ENCODE assay signal across 30 cellular contexts in genomic region chr1:168518201-168518689, GRCh38. TPM values are rescaled to one million over a fixed set of nuclear protein-coding genes. Genes with fewer than 3 reads are reported as not detected.
DNase-seq lines count a peak whose midpoint lies in the region; ATAC-seq, FAIRE-seq and TF ChIP-seq lines count a peak whose summit lies in the region.
"Had no signal": no experiment of that assay in that cellular context is flagged by ENCODE, and none has a peak within 500 bp of the region (broad histone marks: within the 10 kb centered on the region; RNA-seq: fewer than 3 reads in every experiment).

No MANE protein-coding gene starts in this region.

- TF ChIP-seq EP300 in H1 (IDR thresholded peaks at IDR 0.05; ENCODE audit: borderline replicate concordance in 1 of 2, low read depth in 2 of 2, low read length in 2 of 2): no peak

- no peaks in the 10 kb centered on the region for H3K79me1 ChIP-seq in H1 (ENCODE audit: low read depth, low read length)

- H2AFZ ChIP-seq in H1 (ENCODE audit: low read length): 0 out of 2 replicates have a peak overlapping the region, but pooled peaks have one; percentile 30

- H4K20me1 ChIP-seq in H1 (replicated peaks in 1 of 2; ENCODE audit: control insufficient read depth in 1 of 2, insufficient read depth in 2 of 2, low read length in 2 of 2): no peaks in the 10 kb centered on the region

- TF ChIP-seq CTCF in H1 (IDR thresholded peaks at IDR 0.05; ENCODE audit: control extremely low read depth in 1 of 3, insufficient read depth in 1 of 3, low read depth in 1 of 3, low read length in 3 of 3): no peak

- no peak for DNase-seq in activated T-cell treated with anti-CD3 and anti-CD28 coated beads, Interleukin-2, amount 50 U/mL, for 72 hours
- DNase-seq in activated T-cell treated with anti-CD3 and anti-CD28 coated beads, Interleukin-2, amount 50 U/mL, for 48 hours: no peak
- DNase-seq in T-helper 2 cell treated with Interferon-gamma antibody and Interleukin-4, amounts not matched to agents 5 μg/mL and 100 μg/mL, for 36 hours (ENCODE audit: low spot score): no peak
- no peak for DNase-seq in H1 (ENCODE audit: low read depth in 1 of 2, low spot score in 2 of 2)
- no peak for DNase-seq in activated CD4-positive, CD25-positive, alpha-beta regulatory T cell treated with anti-CD3 and anti-CD28 coated beads, Interleukin-2, amount 50 U/mL, for 72 hours
- DNase-seq: activated CD4-positive, alpha-beta T cell treated with anti-CD3 and anti-CD28 coated beads, Interleukin-2, amount 50 U/mL, for 1 hour; activated naive CD4-positive, alpha-beta T cell treated with Interleukin-2 at 50 U/mL for 16 hours; anterior cingulate cortex; cortex of kidney; DMS53; kidney glomerular epithelial cell; NCI-H1048; NCI-H1694 treated with DMSO at 0.1 percent for 48 hours; NCI-H2171; NCI-H524 treated with DMSO at 0.1 percent for 48 hours; NK-92 treated with Interleukin-12 subunit alpha and Interleukin-12 subunit beta, amount 100 ng/mL, for 24 hours had no signal

- H4K91ac ChIP-seq in H1 (replicated peaks; ENCODE audit: insufficient read length, low read length): no peak overlapping the region

- TF ChIP-seq POLR2A in H1 (IDR thresholded peaks at IDR 0.05; ENCODE audit: control extremely low read depth in 1 of 2, low read depth in 2 of 2, low read length in 2 of 2): no peak

- H3K4ac ChIP-seq in H1 (replicated peaks; ENCODE audit: insufficient read length, low read depth, low read length): no peak overlapping the region

- no peaks in the 10 kb centered on the region; the same call in 1 of the 2 replicates for H3K23me2 ChIP-seq in H1 (ENCODE audit: low read depth, low read length)

- H2BK15ac ChIP-seq in H1 (ENCODE audit: low read length): no peak overlapping the region

- no peak overlapping the region for H2BK12ac ChIP-seq in H1 (ENCODE audit: low read depth, low read length)

- H3K4me1 Mint-ChIP-seq in activated T-cell treated with anti-CD3 and anti-CD28 coated beads, Interleukin-2, amount 50 U/mL, for 72 hours (ENCODE audit: low read depth): peaks cover 69% of the 10 kb centered on the region
- H3K4me1 Mint-ChIP-seq in T-helper 2 cell treated with Interferon-gamma antibody and Interleukin-4, amounts not matched to agents 5 μg/mL and 100 μg/mL, for 36 hours (ENCODE audit: low read depth): peaks cover 72% of the 10 kb centered on the region
- H3K4me1 Mint-ChIP-seq: B cell had no signal

- H3K18ac ChIP-seq in H1 (ENCODE audit: extremely low read depth, low read length): no peak overlapping the region

- H3K4me2 ChIP-seq in H1 (ENCODE audit: insufficient read depth in 1 of 2, low read depth in 2 of 2, low read length in 2 of 2): no peak overlapping the region
- H3K4me2 ChIP-seq: A549 had no signal

- H2BK20ac ChIP-seq in H1 (ENCODE audit: low read length): no peak overlapping the region

- no peak overlapping the region for H3K27ac Mint-ChIP-seq in activated T-cell treated with anti-CD3 and anti-CD28 coated beads, Interleukin-2, amount 50 U/mL, for 72 hours
- H3K27ac Mint-ChIP-seq in T-helper 2 cell treated with Interferon-gamma antibody and Interleukin-4, amounts not matched to agents 5 μg/mL and 100 μg/mL, for 36 hours: peak overlapping the region; percentile 58
- H3K27ac Mint-ChIP-seq: B cell, type B pancreatic cell had no signal

- no peak for TF ChIP-seq RAD21 in H1 (IDR thresholded peaks at IDR 0.05 in 1 of 2, conservative IDR thresholded peaks at IDR 0.05 in 1 of 2; ENCODE audit: low read depth in 2 of 2, low read length in 2 of 2)

- H2AK5ac ChIP-seq in H1 (ENCODE audit: low read depth, low read length): no peak overlapping the region

- H3K36me3 Mint-ChIP-seq in activated T-cell treated with anti-CD3 and anti-CD28 coated beads, Interleukin-2, amount 50 U/mL, for 72 hours (ENCODE audit: insufficient read depth in 2 of 2): peaks cover 3 to 8% of the 10 kb centered on the region in 2 donors
- H3K36me3 Mint-ChIP-seq in T-helper 2 cell treated with Interferon-gamma antibody and Interleukin-4, amounts not matched to agents 5 μg/mL and 100 μg/mL, for 36 hours (ENCODE audit: low read depth): peaks cover 10% of the 10 kb centered on the region
- H3K36me3 Mint-ChIP-seq: type B pancreatic cell had no signal

- CTCF ChIA-PET in H1 (lab: Charles Lee; ENCODE audit: partially characterized antibody): interaction anchor here (0.6 to 1.7 kb wide), 5 partner anchors 9 to 1031 kb away, joined by 3 to 5 read pairs (median 3); no protein-coding TSS in a partner anchor

- H3K27me3 ChIP-seq in H1 (replicated peaks in 1 of 4; ENCODE audit: control insufficient read depth in 3 of 4, extremely low read depth in 1 of 4, insufficient read depth in 3 of 4, low read length in 3 of 4): no peaks in the 10 kb centered on the region

- H3K36me3 ChIP-seq in H1 (ENCODE audit: control insufficient read depth in 2 of 4, insufficient read depth in 4 of 4, low read length in 3 of 4): no peaks in the 10 kb centered on the region

- no peak overlapping the region for H3K27ac ChIP-seq in H1 (ENCODE audit: low read depth, low read length)
- H3K27ac ChIP-seq: A549 had no signal

- no peaks in the 10 kb centered on the region for H3K79me2 ChIP-seq in H1 (ENCODE audit: control insufficient read depth in 1 of 2, insufficient read depth in 2 of 2, low read length in 2 of 2)

- POLR2A ChIA-PET in H1 (lab: Charles Lee; ENCODE audit: partially characterized antibody): no interaction called here

- H3K4me1 ChIP-seq in H1 (replicated peaks in 1 of 4; ENCODE audit: control insufficient read depth in 3 of 4, insufficient read depth in 4 of 4, low read length in 3 of 4): no peaks in the 10 kb centered on the region
- H3K4me1 ChIP-seq: A549 had no signal

- H3K56ac ChIP-seq in H1 (replicated peaks; ENCODE audit: insufficient read length, low read depth, low read length): no peak overlapping the region

- H3K9me3 ChIP-seq in H1 (ENCODE audit: insufficient read depth in 2 of 2, low read depth in 1 of 2, low read length in 1 of 2): no peaks in the 10 kb centered on the region

- no peak overlapping the region for H2BK5ac ChIP-seq in H1 (ENCODE audit: low read depth, low read length)

- no peak overlapping the region for H2BK120ac ChIP-seq in H1 (replicated peaks; ENCODE audit: low read depth, low read length)

- ATAC-seq in activated T-cell treated with anti-CD3 and anti-CD28 coated beads, Interleukin-2, amount 50 U/mL, for 72 hours (replicated peaks in 1 of 2): no peak
- ATAC-seq in esophagus mucosa (no peak), GM19455 (IDR thresholded peaks at IDR 0.05; ENCODE audit: unreplicated experiment) (no peak), GM19328 (IDR thresholded peaks at IDR 0.05; ENCODE audit: unreplicated experiment) (no peak)
- ATAC-seq: A549, sciatic nerve had no signal

- H3K23ac ChIP-seq in H1 (ENCODE audit: insufficient read length): no peak overlapping the region

- no peak overlapping the region for H3K14ac ChIP-seq in H1 (ENCODE audit: insufficient read length)

- no peak overlapping the region for H4K5ac ChIP-seq in H1 (ENCODE audit: insufficient read length, low read depth, low read length)

- H3K4me3 ChIP-seq in H1 (ENCODE audit: extremely low read depth in 1 of 4, insufficient read depth in 2 of 4, low read depth in 3 of 4, low read length in 4 of 4): no peak overlapping the region
- H3K4me3 ChIP-seq: A549, lung had no signal

- H3K27me3 Mint-ChIP-seq in activated T-cell treated with anti-CD3 and anti-CD28 coated beads, Interleukin-2, amount 50 U/mL, for 72 hours (ENCODE audit: low read depth): no peaks in the 10 kb centered on the region
- no peaks in the 10 kb centered on the region for H3K27me3 Mint-ChIP-seq in T-helper 2 cell treated with Interferon-gamma antibody and Interleukin-4, amounts not matched to agents 5 μg/mL and 100 μg/mL, for 36 hours (ENCODE audit: low read depth)

- H3K4me3 Mint-ChIP-seq in activated T-cell treated with anti-CD3 and anti-CD28 coated beads, Interleukin-2, amount 50 U/mL, for 72 hours: peak overlapping the region; percentile 21 to 23
- peak overlapping the region; percentile 62 for H3K4me3 Mint-ChIP-seq in T-helper 2 cell treated with Interferon-gamma antibody and Interleukin-4, amounts not matched to agents 5 μg/mL and 100 μg/mL, for 36 hours
- H3K4me3 Mint-ChIP-seq: B cell, type B pancreatic cell had no signal

- H3K9ac ChIP-seq in H1 (replicated peaks in 1 of 4; ENCODE audit: extremely low read depth in 1 of 4, low read depth in 3 of 4, low read length in 3 of 4): no peak overlapping the region

- no peak for FAIRE-seq in H1 (lab: Jason Lieb, UNC)
- FAIRE-seq: A549, H54, HTR-8/SVneo had no signal

- H3K9me3 Mint-ChIP-seq in activated T-cell treated with anti-CD3 and anti-CD28 coated beads, Interleukin-2, amount 50 U/mL, for 72 hours: peaks cover 2 to 5% of the 10 kb centered on the region in 2 donors
- H3K9me3 Mint-ChIP-seq in T-helper 2 cell treated with Interferon-gamma antibody and Interleukin-4, amounts not matched to agents 5 μg/mL and 100 μg/mL, for 36 hours: peaks cover 9% of the 10 kb centered on the region

- WGBS in H1 (ENCODE audit: extremely low coverage in 1 of 2, insufficient coverage in 1 of 2, insufficient read length in 1 of 2, insufficient replicate concordance in 2 of 2, low coverage in 1 of 2, low lambda C conversion rate in 2 of 2, missing lambda C conversion rate in 1 of 2), 2 experiments: 87% methylated on average over 4 of the region's 4 CpGs; no CpG with 5 or more reads in 1 of the 2 experiments

- H4K8ac ChIP-seq in H1 (ENCODE audit: extremely low read depth, insufficient read depth, low read length): no peak overlapping the region

RNA-seq across cellular contexts. Expression of gene XCL2, which starts 25.6 kb away (rescaled TPM):
- 10 to 100 TPM; 15.7 to 51.0 TPM for total RNA-seq in activated T-cell treated with anti-CD3 and anti-CD28 coated beads, Interleukin-2, amount 50 U/mL, for 72 hours
- total RNA-seq in H1 (2021; fragmentation: NEBNext Ultra II Directional; extraction: Animal tissue kit (Norgen Biotek cat#: 25700)): not detected in 2 replicates
- polyA plus RNA-seq in H1 (2011; rRNA removed): not detected in 2 replicates
- polyA plus RNA-seq in H1 (2011; cell fraction: cytosol; rRNA removed): not detected
- polyA plus RNA-seq in H1 (2011; cell fraction: nucleus; rRNA removed): not detected
- polyA plus RNA-seq in H1 (2012, experiment 1 of 2): not detected in 4 replicates
- polyA plus RNA-seq in H1 (2012, experiment 2 of 2): not detected
- not detected for polyA plus RNA-seq in H1 (2013, experiment 1 of 2)
- not detected for polyA plus RNA-seq in H1 (2013, experiment 2 of 2)
- polyA minus RNA-seq in H1 (2011; rRNA and poly(A)+ RNA removed): not detected in 2 replicates
- not detected for polyA minus RNA-seq in H1 (2011; cell fraction: cytosol; rRNA and poly(A)+ RNA removed)
- polyA minus RNA-seq in H1 (2011; cell fraction: nucleus; rRNA and poly(A)+ RNA removed): not detected
- not detected for total RNA-seq in esophagus mucosa
- total RNA-seq: B cell, cardiac septum, fibroblast of lung, LHCN-M2, posterior vena cava, sciatic nerve had no signal
- polyA plus RNA-seq: A549, fibroblast of lung had no signal

RNA-seq across cellular contexts. Expression of gene XCL1, which starts 58.2 kb away (rescaled TPM):
- 10 to 100 TPM; 11.7 to 27.8 TPM for total RNA-seq in activated T-cell treated with anti-CD3 and anti-CD28 coated beads, Interleukin-2, amount 50 U/mL, for 72 hours
- 0.63 and 0.71 TPM in 2 replicates for total RNA-seq in H1 (2021; fragmentation: NEBNext Ultra II Directional; extraction: Animal tissue kit (Norgen Biotek cat#: 25700))
- polyA plus RNA-seq in H1 (2011; rRNA removed): 0.39 and 0.46 TPM in 2 replicates
- 0.45 TPM for polyA plus RNA-seq in H1 (2011; cell fraction: cytosol; rRNA removed)
- 2.6 TPM for polyA plus RNA-seq in H1 (2011; cell fraction: nucleus; rRNA removed)
- 0.25 to 0.48 TPM (median 0.28 TPM) in 3 of 4 replicates, not detected in the other for polyA plus RNA-seq in H1 (2012, experiment 1 of 2)
- polyA plus RNA-seq in H1 (2012, experiment 2 of 2): not detected
- 0.34 TPM for polyA plus RNA-seq in H1 (2013, experiment 1 of 2)
- polyA plus RNA-seq in H1 (2013, experiment 2 of 2): 0.42 TPM
- 0.47 TPM in 1 of 2 replicates, not detected in the other for polyA minus RNA-seq in H1 (2011; rRNA and poly(A)+ RNA removed)
- not detected for polyA minus RNA-seq in H1 (2011; cell fraction: cytosol; rRNA and poly(A)+ RNA removed)
- polyA minus RNA-seq in H1 (2011; cell fraction: nucleus; rRNA and poly(A)+ RNA removed): 0.80 TPM
- total RNA-seq in esophagus mucosa: not detected
- total RNA-seq: B cell, fibroblast of lung, LHCN-M2, posterior vena cava, sciatic nerve had no signal
- polyA plus RNA-seq: A549, fibroblast of lung had no signal

Comparison
In these comparisons a context has a peak if more than half of its experiments do, and no peak if none do; other contexts are left out.
1. RNA of gene XCL2, which starts 25.6 kb away (total RNA-seq): 15.7 to 51.0 TPM in activated T-cell treated with anti-CD3 and anti-CD28 coated beads, Interleukin-2, amount 50 U/mL, for 72 hours; not detected in H1 and not detected in esophagus mucosa (single experiment); every median in the first group is over 10 times any median in the second.